In genomic region chr1:41281367-41281766, GRCh38 we compare ENCODE assay signal across 28 cellular contexts.
"Had no signal": no experiment of that assay in that cellular context is flagged by ENCODE, and none has a peak within 500 bp of the region (broad histone marks: within the 10 kb centered on the region; RNA-seq: fewer than 3 reads in every experiment).

No MANE protein-coding gene starts in this region.

- H3K36me3 ChIP-seq: SJCRH30 had no signal

- H3K27ac ChIP-seq: SJCRH30, SK-N-MC had no signal

- H3K36me3 Mint-ChIP-seq: activated CD4-positive, alpha-beta memory T cell treated with anti-CD3 and anti-CD28 coated beads for 36 hours; activated naive CD4-positive, alpha-beta T cell treated with anti-CD3 and anti-CD28 coated beads, Interleukin-2, amount 10 ng/mL, durations not matched to agents 7 days and 5 days; activated naive CD8-positive, alpha-beta T cell; brain had no signal

- FAIRE-seq: bronchial epithelial cell had no signal

- H3K27ac Mint-ChIP-seq: activated CD4-positive, alpha-beta memory T cell treated with anti-CD3 and anti-CD28 coated beads for 36 hours; activated naive CD4-positive, alpha-beta T cell treated with anti-CD3 and anti-CD28 coated beads, Interleukin-2, amount 10 ng/mL, durations not matched to agents 7 days and 5 days; activated naive CD8-positive, alpha-beta T cell; activated naive CD8-positive, alpha-beta T cell treated with anti-CD3 and anti-CD28 coated beads, Interleukin-2, amount 50 U/mL, for 24 hours had no signal

- DNase-seq: activated CD4-positive, alpha-beta memory T cell treated with anti-CD3 and anti-CD28 coated beads for 36 hours; activated CD4-positive, alpha-beta T cell treated with anti-CD3 and anti-CD28 coated beads for 4 hours; activated CD4-positive, alpha-beta T cell treated with anti-CD3 and anti-CD28 coated beads, Interleukin-2, amount 50 U/mL, for 1 hour; activated CD4-positive, CD25-positive, alpha-beta regulatory T cell treated with anti-CD3 and anti-CD28 coated beads, Interleukin-2, amount 50 U/mL, for 72 hours; activated CD8-positive, alpha-beta memory T cell treated with anti-CD3 and anti-CD28 coated beads, Interleukin-2, amount 50 U/mL, for 4 hours; activated effector memory CD4-positive, alpha-beta T cell treated with Interleukin-2 at 50 U/mL for 16 hours; activated naive CD4-positive, alpha-beta T cell treated with anti-CD3 and anti-CD28 coated beads, Interleukin-2, amount 10 ng/mL, durations not matched to agents 7 days and 5 days; activated naive CD8-positive, alpha-beta T cell treated with anti-CD3 and anti-CD28 coated beads, Interleukin-2, amount 50 U/mL, for 24 hours; activated T-cell treated with anti-CD3 and anti-CD28 coated beads for 4 hours; activated T-cell treated with anti-CD3 and anti-CD28 coated beads, Interleukin-2, amount 50 U/mL, for 48 hours; Karpas-422; KBM-7; NCI-H1048; NCI-H1105 treated with DMSO at 0.1 percent for 48 hours; NCI-H1436; NCI-H1694; NCI-H1930; NCI-H2081 treated with DMSO at 0.1 percent for 48 hours; NCI-H345; NCI-H524 treated with DMSO at 0.1 percent for 48 hours; SHP77; SJCRH30; T1000 had no signal

- H3K4me3 ChIP-seq: SJCRH30, SK-N-MC had no signal

- H3K9me3 ChIP-seq: SJCRH30 had no signal

- H3K9me3 Mint-ChIP-seq: activated CD4-positive, alpha-beta memory T cell treated with anti-CD3 and anti-CD28 coated beads for 36 hours; activated naive CD4-positive, alpha-beta T cell treated with anti-CD3 and anti-CD28 coated beads, Interleukin-2, amount 10 ng/mL, durations not matched to agents 7 days and 5 days; activated naive CD8-positive, alpha-beta T cell treated with anti-CD3 and anti-CD28 coated beads, Interleukin-2, amount 50 U/mL, for 24 hours; brain had no signal

- ATAC-seq: activated naive CD8-positive, alpha-beta T cell treated with anti-CD3 and anti-CD28 coated beads, Interleukin-2, amount 50 U/mL, for 24 hours; Panc1 had no signal

- H3K4me3 Mint-ChIP-seq: activated CD4-positive, alpha-beta memory T cell treated with anti-CD3 and anti-CD28 coated beads for 36 hours; activated naive CD4-positive, alpha-beta T cell treated with anti-CD3 and anti-CD28 coated beads, Interleukin-2, amount 10 ng/mL, durations not matched to agents 7 days and 5 days; activated naive CD8-positive, alpha-beta T cell; activated naive CD8-positive, alpha-beta T cell treated with anti-CD3 and anti-CD28 coated beads, Interleukin-2, amount 50 U/mL, for 24 hours; brain had no signal

- H3K4me1 Mint-ChIP-seq: activated naive CD4-positive, alpha-beta T cell treated with anti-CD3 and anti-CD28 coated beads, Interleukin-2, amount 10 ng/mL, durations not matched to agents 7 days and 5 days; activated naive CD8-positive, alpha-beta T cell treated with anti-CD3 and anti-CD28 coated beads, Interleukin-2, amount 50 U/mL, for 24 hours had no signal
